ENCODE assay signal across 10 cellular contexts in the genomic region with DNA sequence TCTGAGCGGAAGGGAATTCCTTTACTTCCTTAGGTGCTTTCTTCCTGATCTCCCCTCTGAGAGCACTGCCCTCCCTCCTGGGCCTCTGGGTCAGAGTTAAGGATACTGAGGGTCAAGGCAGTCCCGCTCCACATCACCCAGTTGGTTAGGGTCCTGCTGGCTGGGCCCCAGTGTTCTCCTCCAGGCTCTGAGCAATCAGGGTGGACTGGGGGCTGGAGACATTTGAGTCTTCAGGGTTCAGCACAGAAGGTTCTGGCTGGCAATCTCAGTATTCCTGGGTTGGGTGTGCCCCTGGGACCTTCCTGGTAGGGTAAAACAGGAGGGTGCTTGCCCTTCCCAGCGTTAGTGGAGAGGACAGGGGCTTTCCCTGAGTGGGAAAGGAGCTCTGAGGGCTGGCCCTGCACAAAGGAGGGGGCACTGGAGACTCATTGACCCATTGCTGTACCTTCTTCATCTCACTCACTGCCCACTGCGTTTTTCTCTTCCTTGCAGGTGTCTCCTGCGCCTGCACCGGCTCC. TPM values are rescaled to one million over a fixed set of nuclear protein-coding genes. Genes with fewer than 3 reads are reported as not detected.
A peak's percentile ranks its signal among the peaks of the same experiment; 100 is the strongest.
DNase-seq lines count a peak whose midpoint lies in the region; ATAC-seq and TF ChIP-seq lines count a peak whose summit lies in the region.
"Had no signal": no experiment of that assay in that cellular context is flagged by ENCODE, and none has a peak within 500 bp of the region (broad histone marks: within the 10 kb centered on the region; RNA-seq: fewer than 3 reads in every experiment).

No MANE protein-coding gene starts in this region.

- no peak overlapping the region for H3K27ac Mint-ChIP-seq in CD8-positive, alpha-beta T cell
- H3K27ac Mint-ChIP-seq in activated naive CD8-positive, alpha-beta T cell treated with anti-CD3 and anti-CD28 coated beads for 36 hours, result no peak overlapping the region

- POLR2A ChIA-PET in CD8-positive, alpha-beta T cell (lab: Charles Lee), result no interaction called here

- ATAC-seq in CD8-positive, alpha-beta T cell, result no peak
- no peak for ATAC-seq in HG03432 (IDR thresholded peaks at IDR 0.05; ENCODE audit: unreplicated experiment)

- H3K27me3 ChIP-seq in CD8-positive, alpha-beta T cell (ENCODE audit: insufficient read depth, low read length), result peaks cover 47% of the 10 kb centered on the region
- peaks cover 4% of the 10 kb centered on the region for H3K27me3 ChIP-seq in prostate gland (replicated peaks; ENCODE audit: insufficient read depth)

- H3K36me3 Mint-ChIP-seq in CD8-positive, alpha-beta T cell, result no peaks in the 10 kb centered on the region
- H3K36me3 Mint-ChIP-seq in activated naive CD8-positive, alpha-beta T cell treated with anti-CD3 and anti-CD28 coated beads for 36 hours, result no peaks in the 10 kb centered on the region

- CTCF ChIA-PET in CD8-positive, alpha-beta T cell (lab: Charles Lee), result no interaction called here

- whole genome bisulfite sequencing in prostate gland, result 67% methylated on average over 6 of the region's 6 CpGs

- H3K9me3 Mint-ChIP-seq in CD8-positive, alpha-beta T cell, result no peaks in the 10 kb centered on the region
- no peaks in the 10 kb centered on the region for H3K9me3 Mint-ChIP-seq in activated naive CD8-positive, alpha-beta T cell treated with anti-CD3 and anti-CD28 coated beads for 36 hours

- H3K9me3 ChIP-seq in CD8-positive, alpha-beta T cell (ENCODE audit: low read length), result no peaks in the 10 kb centered on the region
- H3K9me3 ChIP-seq in prostate gland, result no peaks in the 10 kb centered on the region

- intact Hi-C loops in CD8-positive, alpha-beta T cell (cut with DNase I, micrococcal nuclease), result no loop called here
- intact Hi-C loops in prostate gland (cut with DNase I), result no loop called here

- peaks cover 22% of the 10 kb centered on the region for H3K4me1 Mint-ChIP-seq in CD8-positive, alpha-beta T cell (ENCODE audit: low read depth)
- H3K4me1 Mint-ChIP-seq in activated naive CD8-positive, alpha-beta T cell treated with anti-CD3 and anti-CD28 coated beads for 36 hours, result peaks cover 32% of the 10 kb centered on the region

- no peak for TF ChIP-seq CTCF in CD8-positive, alpha-beta T cell (IDR thresholded peaks at IDR 0.05)
- TF ChIP-seq CTCF in prostate gland (IDR thresholded peaks at IDR 0.05), result no peak

- H3K36me3 ChIP-seq in CD8-positive, alpha-beta T cell (ENCODE audit: insufficient read depth, low read length), result no peaks in the 10 kb centered on the region
- no peaks in the 10 kb centered on the region for H3K36me3 ChIP-seq in prostate gland

- DNase-seq in CD8-positive, alpha-beta T cell, result no peak
- DNase-seq in activated naive CD8-positive, alpha-beta T cell treated with anti-CD3 and anti-CD28 coated beads for 36 hours, result no peak
- DNase-seq in prostate gland (ENCODE audit: low spot score) (no peak), NCI-H2029 treated with DMSO at 0.1 percent for 48 hours (lab: John Stamatoyannopoulos, UW) (no peak), COLO829 (ENCODE audit: low spot score) (no peak), SW480 (ENCODE audit: low spot score) (no peak)
- DNase-seq: activated naive CD4-positive, alpha-beta T cell had no signal

- no peak overlapping the region for H3K4me3 ChIP-seq in CD8-positive, alpha-beta T cell (ENCODE audit: low read depth, low read length)
- H3K4me3 ChIP-seq in iPS-11a (ENCODE audit: low read depth, low read length), result peak overlapping the region; percentile 30
- peak overlapping the region; percentile 43 to 48 for H3K4me3 ChIP-seq in prostate gland

- TF ChIP-seq POLR2A in prostate gland (IDR thresholded peaks at IDR 0.05), result no peak

- peaks cover 66% of the 10 kb centered on the region for H3K27me3 Mint-ChIP-seq in CD8-positive, alpha-beta T cell (ENCODE audit: low read depth)
- H3K27me3 Mint-ChIP-seq in activated naive CD8-positive, alpha-beta T cell treated with anti-CD3 and anti-CD28 coated beads for 36 hours, result peaks cover 81% of the 10 kb centered on the region

- H3K4me1 ChIP-seq in CD8-positive, alpha-beta T cell (ENCODE audit: insufficient read depth, low read length), result peaks cover 33% of the 10 kb centered on the region
- H3K4me1 ChIP-seq in prostate gland (replicated peaks), result no peaks in the 10 kb centered on the region

- H3K4me3 Mint-ChIP-seq in CD8-positive, alpha-beta T cell, result peak overlapping the region; percentile 33
- peak overlapping the region; percentile 61 for H3K4me3 Mint-ChIP-seq in activated naive CD8-positive, alpha-beta T cell treated with anti-CD3 and anti-CD28 coated beads for 36 hours

- H3K27ac ChIP-seq in CD8-positive, alpha-beta T cell (ENCODE audit: low read depth, low read length), result no peak overlapping the region
- H3K27ac ChIP-seq in prostate gland, result peak overlapping the region; percentile 61 to 67

RNA-seq across cellular contexts. Expression of a gene that starts 0.4 kb away (rescaled TPM):
- total RNA-seq in CD8-positive, alpha-beta T cell, result not detected
- not detected for total RNA-seq in activated naive CD8-positive, alpha-beta T cell treated with anti-CD3 and anti-CD28 coated beads for 36 hours
- 10 to 100 TPM; 14.8 to 37.4 TPM for total RNA-seq in prostate gland

RNA-seq across cellular contexts. Expression of a gene that starts 5.6 kb away (rescaled TPM):
- not detected for total RNA-seq in CD8-positive, alpha-beta T cell
- not detected for total RNA-seq in activated naive CD8-positive, alpha-beta T cell treated with anti-CD3 and anti-CD28 coated beads for 36 hours
- 1 to 10 TPM in 1 of 2 donors, not detected in 1; 6.9 TPM for total RNA-seq in prostate gland

RNA-seq across cellular contexts. Expression of a gene that starts 7.3 kb away (rescaled TPM):
- total RNA-seq in CD8-positive, alpha-beta T cell, result 1 to 10 TPM; 3.0 to 5.5 TPM
- total RNA-seq in activated naive CD8-positive, alpha-beta T cell treated with anti-CD3 and anti-CD28 coated beads for 36 hours, result 10 to 100 TPM; 67.1 to 68.9 TPM
- 100 to 1,000 TPM; 110 to 339 TPM for total RNA-seq in prostate gland

RNA-seq across cellular contexts. Expression of a gene that starts 18.8 kb away (rescaled TPM):
- not detected for total RNA-seq in CD8-positive, alpha-beta T cell
- total RNA-seq in activated naive CD8-positive, alpha-beta T cell treated with anti-CD3 and anti-CD28 coated beads for 36 hours, result not detected
- total RNA-seq in prostate gland, result not detected
- total RNA-seq: lung microvascular endothelial cell had no signal

RNA-seq across cellular contexts. Expression of a gene that starts 24.5 kb away (rescaled TPM):
- total RNA-seq in CD8-positive, alpha-beta T cell, result 10 to 100 TPM; 71.0 to 95.7 TPM
- 100 to 1,000 TPM; 124 to 126 TPM for total RNA-seq in activated naive CD8-positive, alpha-beta T cell treated with anti-CD3 and anti-CD28 coated beads for 36 hours
- 100 to 1,000 TPM; 134 to 214 TPM for total RNA-seq in prostate gland

Comparison
In these comparisons a context has a peak if more than half of its experiments do, and no peak if none do; other contexts are left out.
1. RNA of a gene that starts 0.4 kb away (total RNA-seq): 14.8 to 37.4 TPM in prostate gland; not detected in activated naive CD8-positive, alpha-beta T cell treated with anti-CD3 and anti-CD28 coated beads for 36 hours and not detected in CD8-positive, alpha-beta T cell; every median in the first group is over 10 times any median in the second.
2. RNA of a gene that starts 7.3 kb away (total RNA-seq): 110 to 339 TPM in prostate gland and 67.1 to 68.9 TPM in activated naive CD8-positive, alpha-beta T cell treated with anti-CD3 and anti-CD28 coated beads for 36 hours; 3.0 to 5.5 TPM in CD8-positive, alpha-beta T cell; every median in the first group is over 10 times any median in the second.